ENCODE assay signal across 22 cellular contexts in genomic region chr20:45429618-45430017, GRCh38. TPM values are rescaled to one million over a fixed set of nuclear protein-coding genes. Genes with fewer than 3 reads are reported as not detected.
A peak's percentile ranks its signal among the peaks of the same experiment; 100 is the strongest.
DNase-seq lines count a peak whose midpoint lies in the region; ATAC-seq, FAIRE-seq and TF ChIP-seq lines count a peak whose summit lies in the region.
"Had no signal": no experiment of that assay in that cellular context is flagged by ENCODE, and none has a peak within 500 bp of the region (broad histone marks: within the 10 kb centered on the region; RNA-seq: fewer than 3 reads in every experiment).

No MANE protein-coding gene starts in this region.

- DNase-seq in activated CD8-positive, alpha-beta T cell treated with anti-CD3 and anti-CD28 coated beads, Interleukin-2, amount 10 ng/mL, durations not matched to agents 7 days and 5 days, result no peak
- no peak for DNase-seq in activated CD8-positive, alpha-beta T cell treated with anti-CD3 and anti-CD28 coated beads for 36 hours
- peak in 1 of 2 donors; percentile 57 for DNase-seq in frontal cortex (ENCODE audit: low spot score in 2 of 2)
- peak; percentile 49 for DNase-seq in middle frontal gyrus (ENCODE audit: extremely low spot score, low spot score)
- DNase-seq in stimulated activated CD4-positive, alpha-beta T cell treated with anti-CD3 and anti-CD28 coated beads, Interleukin-12 subunit alpha, Interleukin-12 subunit beta, amount 100 ng/mL, for 4 hours, result no peak
- DNase-seq in activated naive CD4-positive, alpha-beta T cell (lab: John Stamatoyannopoulos, UW), result no peak
- DNase-seq in stimulated activated naive CD8-positive, alpha-beta T cell treated with anti-CD3 and anti-CD28 coated beads, Interleukin-15, amount 100 ng/mL, for 72 hours, result no peak
- DNase-seq: ACHN; CD8-positive, alpha-beta T cell; GDM1; NCI-H1105; NCI-H146; NCI-H2029; NCI-H2227 treated with DMSO at 0.1 percent for 48 hours; NCI-H510A; NCI-H82 had no signal

- peaks cover 20% of the 10 kb centered on the region for H3K4me1 Mint-ChIP-seq in activated CD8-positive, alpha-beta T cell treated with anti-CD3 and anti-CD28 coated beads, Interleukin-2, amount 10 ng/mL, durations not matched to agents 7 days and 5 days (ENCODE audit: low read depth)
- H3K4me1 Mint-ChIP-seq in activated CD8-positive, alpha-beta T cell treated with anti-CD3 and anti-CD28 coated beads for 36 hours (ENCODE audit: low read depth), result peaks cover 11% of the 10 kb centered on the region
- H3K4me1 Mint-ChIP-seq in stimulated activated naive CD8-positive, alpha-beta T cell treated with anti-CD3 and anti-CD28 coated beads, Interleukin-15, amount 100 ng/mL, for 72 hours, result peaks cover 20% of the 10 kb centered on the region

- ATAC-seq in activated CD8-positive, alpha-beta T cell treated with anti-CD3 and anti-CD28 coated beads, Interleukin-2, amount 10 ng/mL, durations not matched to agents 7 days and 5 days, result peak; percentile 31
- ATAC-seq in activated CD8-positive, alpha-beta T cell treated with anti-CD3 and anti-CD28 coated beads for 36 hours, result no peak
- ATAC-seq in stimulated activated naive CD8-positive, alpha-beta T cell treated with anti-CD3 and anti-CD28 coated beads, Interleukin-15, amount 100 ng/mL, for 72 hours, result no peak
- ATAC-seq in HG03565 (IDR thresholded peaks at IDR 0.05; ENCODE audit: unreplicated experiment), result no peak
- ATAC-seq: CD8-positive, alpha-beta T cell; HCT116; Panc1 had no signal

- peak; percentile 91 for FAIRE-seq in frontal cortex (lab: Jason Lieb, UNC)
- FAIRE-seq: GM18507, H1, HTR-8/SVneo had no signal

- intact Hi-C loops in activated CD8-positive, alpha-beta T cell treated with anti-CD3 and anti-CD28 coated beads for 36 hours (cut with micrococcal nuclease), result no loop called here

- no peaks in the 10 kb centered on the region for H3K27me3 Mint-ChIP-seq in activated CD8-positive, alpha-beta T cell treated with anti-CD3 and anti-CD28 coated beads, Interleukin-2, amount 10 ng/mL, durations not matched to agents 7 days and 5 days (ENCODE audit: low read depth)
- H3K27me3 Mint-ChIP-seq in activated CD8-positive, alpha-beta T cell treated with anti-CD3 and anti-CD28 coated beads for 36 hours, result no peaks in the 10 kb centered on the region
- H3K27me3 Mint-ChIP-seq in stimulated activated naive CD8-positive, alpha-beta T cell treated with anti-CD3 and anti-CD28 coated beads, Interleukin-15, amount 100 ng/mL, for 72 hours, result no peaks in the 10 kb centered on the region

- H3K36me3 Mint-ChIP-seq in activated CD8-positive, alpha-beta T cell treated with anti-CD3 and anti-CD28 coated beads, Interleukin-2, amount 10 ng/mL, durations not matched to agents 7 days and 5 days (ENCODE audit: low read depth), result peaks cover 36% of the 10 kb centered on the region
- H3K36me3 Mint-ChIP-seq in activated CD8-positive, alpha-beta T cell treated with anti-CD3 and anti-CD28 coated beads for 36 hours (ENCODE audit: low read depth), result peaks cover 22% of the 10 kb centered on the region

- no peak for TF ChIP-seq CTCF in activated CD8-positive, alpha-beta T cell treated with anti-CD3 and anti-CD28 coated beads for 36 hours (IDR thresholded peaks at IDR 0.05)

- CTCF ChIA-PET in activated CD8-positive, alpha-beta T cell treated with anti-CD3 and anti-CD28 coated beads, Interleukin-2, amount 10 ng/mL, durations not matched to agents 7 days and 5 days (lab: Charles Lee), result interaction anchor here (1.2 to 12.5 kb wide), 4 partner anchors 21 to 136 kb away, joined by 3 to 606 read pairs (median 5); partner anchors contain the start of genes SYS1 and TP53TG5
- CTCF ChIA-PET in activated CD8-positive, alpha-beta T cell treated with anti-CD3 and anti-CD28 coated beads for 36 hours (lab: Charles Lee), result interaction anchor here (1.0 to 14.4 kb wide), 2 partner anchors 60 to 136 kb away, joined by 3 to 549 read pairs; partner anchors contain the start of genes SYS1 and TP53TG5

- no peaks in the 10 kb centered on the region for H3K9me3 Mint-ChIP-seq in activated CD8-positive, alpha-beta T cell treated with anti-CD3 and anti-CD28 coated beads, Interleukin-2, amount 10 ng/mL, durations not matched to agents 7 days and 5 days (ENCODE audit: insufficient read depth)
- no peaks in the 10 kb centered on the region for H3K9me3 Mint-ChIP-seq in activated CD8-positive, alpha-beta T cell treated with anti-CD3 and anti-CD28 coated beads for 36 hours
- H3K9me3 Mint-ChIP-seq in stimulated activated naive CD8-positive, alpha-beta T cell treated with anti-CD3 and anti-CD28 coated beads, Interleukin-15, amount 100 ng/mL, for 72 hours, result no peaks in the 10 kb centered on the region
- H3K9me3 Mint-ChIP-seq: CD8-positive, alpha-beta T cell had no signal

- no peak overlapping the region for H3K27ac Mint-ChIP-seq in activated CD8-positive, alpha-beta T cell treated with anti-CD3 and anti-CD28 coated beads, Interleukin-2, amount 10 ng/mL, durations not matched to agents 7 days and 5 days
- H3K27ac Mint-ChIP-seq in activated CD8-positive, alpha-beta T cell treated with anti-CD3 and anti-CD28 coated beads for 36 hours, result no peak overlapping the region
- no peak overlapping the region for H3K27ac Mint-ChIP-seq in stimulated activated naive CD8-positive, alpha-beta T cell treated with anti-CD3 and anti-CD28 coated beads, Interleukin-15, amount 100 ng/mL, for 72 hours
- H3K27ac Mint-ChIP-seq: CD8-positive, alpha-beta T cell had no signal

- POLR2A ChIA-PET in activated CD8-positive, alpha-beta T cell treated with anti-CD3 and anti-CD28 coated beads, Interleukin-2, amount 10 ng/mL, durations not matched to agents 7 days and 5 days (lab: Charles Lee), result interaction anchor here (0.9 to 2.3 kb wide), 3 partner anchors 13 to 67 kb away, joined by 3 to 9 read pairs (median 4); partner anchors contain the start of gene SYS1
- POLR2A ChIA-PET in activated CD8-positive, alpha-beta T cell treated with anti-CD3 and anti-CD28 coated beads for 36 hours (lab: Charles Lee), result interaction anchor here (0.6 to 1.3 kb wide), 4 partner anchors 11 to 135 kb away, joined by 3 to 4 read pairs (median 3); no protein-coding TSS in a partner anchor

- no peak overlapping the region for H3K4me3 Mint-ChIP-seq in activated CD8-positive, alpha-beta T cell treated with anti-CD3 and anti-CD28 coated beads, Interleukin-2, amount 10 ng/mL, durations not matched to agents 7 days and 5 days
- H3K4me3 Mint-ChIP-seq in activated CD8-positive, alpha-beta T cell treated with anti-CD3 and anti-CD28 coated beads for 36 hours, result no peak overlapping the region
- no peak overlapping the region for H3K4me3 Mint-ChIP-seq in stimulated activated naive CD8-positive, alpha-beta T cell treated with anti-CD3 and anti-CD28 coated beads, Interleukin-15, amount 100 ng/mL, for 72 hours
- H3K4me3 Mint-ChIP-seq: CD8-positive, alpha-beta T cell had no signal

RNA-seq across cellular contexts. Expression of gene PIGT, which starts 13.7 kb away (rescaled TPM):
- total RNA-seq in activated CD8-positive, alpha-beta T cell treated with anti-CD3 and anti-CD28 coated beads, Interleukin-2, amount 10 ng/mL, durations not matched to agents 7 days and 5 days, result 10 to 100 TPM; 59.6 to 62.4 TPM
- 10 to 100 TPM; 43.7 to 47.7 TPM for total RNA-seq in activated CD8-positive, alpha-beta T cell treated with anti-CD3 and anti-CD28 coated beads for 36 hours
- 10.2 TPM for total RNA-seq in frontal cortex

RNA-seq across cellular contexts. Expression of gene DBNDD2, which starts 21.5 kb away (rescaled TPM):
- total RNA-seq in activated CD8-positive, alpha-beta T cell treated with anti-CD3 and anti-CD28 coated beads, Interleukin-2, amount 10 ng/mL, durations not matched to agents 7 days and 5 days, result 1 to 10 TPM; 8.1 to 10.0 TPM
- 10 to 100 TPM; 13.8 to 15.5 TPM for total RNA-seq in activated CD8-positive, alpha-beta T cell treated with anti-CD3 and anti-CD28 coated beads for 36 hours
- 2.9 TPM for total RNA-seq in frontal cortex

RNA-seq across cellular contexts. Expression of gene WFDC2, which starts 39.9 kb away (rescaled TPM):
- not detected for total RNA-seq in activated CD8-positive, alpha-beta T cell treated with anti-CD3 and anti-CD28 coated beads, Interleukin-2, amount 10 ng/mL, durations not matched to agents 7 days and 5 days
- total RNA-seq in activated CD8-positive, alpha-beta T cell treated with anti-CD3 and anti-CD28 coated beads for 36 hours, result 1 to 10 TPM; 1.3 TPM
- 3.3 TPM for total RNA-seq in frontal cortex
- total RNA-seq: CD8-positive, alpha-beta T cell had no signal

RNA-seq across cellular contexts. Expression of gene TP53TG5, which starts 51.5 kb away (rescaled TPM):
- total RNA-seq in activated CD8-positive, alpha-beta T cell treated with anti-CD3 and anti-CD28 coated beads, Interleukin-2, amount 10 ng/mL, durations not matched to agents 7 days and 5 days, result under 1 TPM in 1 of 2 experiments, not detected in 1; 0.16 TPM
- under 1 TPM in 1 of 2 experiments, not detected in 1; 0.29 TPM for total RNA-seq in activated CD8-positive, alpha-beta T cell treated with anti-CD3 and anti-CD28 coated beads for 36 hours
- not detected for total RNA-seq in frontal cortex
- total RNA-seq: H1 had no signal
